In genomic region chr7:22357311-22358175, GRCh38 we compare ENCODE assay signal across 1 cellular context.
TF ChIP-seq lines count a peak whose summit lies in the region.

No MANE protein-coding gene starts in this region.

TF ChIP-seq in HEK293, 187 proteins besides CTCF, POLR2A, EP300 and RAD21 (continued from another document and continues in another):
- TF ChIP-seq ZNF398 (tag by site-specific recombination; IDR thresholded peaks at IDR 0.05) (no peak), ZNF239 (tag by site-specific recombination; IDR thresholded peaks at IDR 0.05) (no peak), ZNF112 (tag by site-specific recombination; IDR thresholded peaks at IDR 0.05) (no peak), ZBTB20 (tag by site-specific recombination; IDR thresholded peaks at IDR 0.05) (no peak), ZBTB6 (tag by site-specific recombination; IDR thresholded peaks at IDR 0.05) (no peak), OVOL3 (tag by site-specific recombination; IDR thresholded peaks at IDR 0.05) (no peak), ZNF48 (tag by site-specific recombination; IDR thresholded peaks at IDR 0.05) (no peak), ZBTB1 (tag by site-specific recombination; IDR thresholded peaks at IDR 0.05) (no peak), ZNF610 (tag by site-specific recombination; IDR thresholded peaks at IDR 0.05; ENCODE audit: borderline replicate concordance) (no peak), ZNF654 (tag by site-specific recombination; IDR thresholded peaks at IDR 0.05; ENCODE audit: low read depth) (no peak), ZNF354C (tag by site-specific recombination; IDR thresholded peaks at IDR 0.05; ENCODE audit: borderline replicate concordance, low read depth) (no peak), ZNF148 (tag by site-specific recombination; IDR thresholded peaks at IDR 0.05; ENCODE audit: borderline replicate concordance) (no peak), ZNF529 (tag by site-specific recombination; IDR thresholded peaks at IDR 0.05; ENCODE audit: insufficient replicate concordance) (no peak), PRDM6 (tag by site-specific recombination; IDR thresholded peaks at IDR 0.05) (no peak), GLI2 (tag by site-specific recombination; IDR thresholded peaks at IDR 0.05; ENCODE audit: borderline replicate concordance, low read depth) (no peak), ZNF629 (tag by site-specific recombination; IDR thresholded peaks at IDR 0.05) (no peak), ZNF394 (tag by site-specific recombination; IDR thresholded peaks at IDR 0.05; ENCODE audit: borderline replicate concordance) (no peak), ZNF324 (tag by site-specific recombination; IDR thresholded peaks at IDR 0.05) (no peak), ZSCAN23 (tag by site-specific recombination; IDR thresholded peaks at IDR 0.05) (no peak), BCL6B (tag by site-specific recombination; IDR thresholded peaks at IDR 0.05) (no peak), ZBTB21 (tag by site-specific recombination; IDR thresholded peaks at IDR 0.05) (no peak), ZNF19 (tag by site-specific recombination; IDR thresholded peaks at IDR 0.05; ENCODE audit: low read depth) (no peak), HOXC10 (CRISPR knock-in tag; IDR thresholded peaks at IDR 0.05) (no peak), KLF1 (tag by site-specific recombination; IDR thresholded peaks at IDR 0.05) (peak; percentile 27; the same call in 1 of the 2 replicates), ZNF311 (tag by site-specific recombination; IDR thresholded peaks at IDR 0.05; ENCODE audit: borderline replicate concordance) (no peak), GLIS1 (tag by site-specific recombination; IDR thresholded peaks at IDR 0.05) (peak; percentile 76), ZNF184 (tag by site-specific recombination; IDR thresholded peaks at IDR 0.05) (no peak), ZNF174 (tag by site-specific recombination; IDR thresholded peaks at IDR 0.05) (no peak), KLF10 (tag by site-specific recombination; IDR thresholded peaks at IDR 0.05) (no peak), AEBP2 (tag by site-specific recombination; IDR thresholded peaks at IDR 0.05; ENCODE audit: borderline replicate concordance) (no peak), ZBTB11 (tag by site-specific recombination; conservative IDR thresholded peaks at IDR 0.05; ENCODE audit: low read depth) (peak; percentile 34; the same call in 1 of the 2 replicates), ZNF624 (tag by site-specific recombination; IDR thresholded peaks at IDR 0.05) (no peak), KLF16 (tag by site-specific recombination; IDR thresholded peaks at IDR 0.05) (no peak), ZNF701 (tag by site-specific recombination; IDR thresholded peaks at IDR 0.05) (no peak), ZNF140 (tag by site-specific recombination; IDR thresholded peaks at IDR 0.05) (no peak), SETDB1 (IDR thresholded peaks at IDR 0.05; ENCODE audit: insufficient read length, low read length) (no peak), ZNF202 (tag by site-specific recombination; IDR thresholded peaks at IDR 0.05; ENCODE audit: borderline replicate concordance) (no peak), GLIS2 (tag by site-specific recombination; IDR thresholded peaks at IDR 0.05) (peak; percentile 37; the same call in 1 of the 2 replicates), ZFP3 (tag by site-specific recombination; IDR thresholded peaks at IDR 0.05; ENCODE audit: low read depth) (no peak), ZNF768 (tag by site-specific recombination; IDR thresholded peaks at IDR 0.05) (no peak), YY1 (tag by site-specific recombination; IDR thresholded peaks at IDR 0.05) (no peak)
- TF ChIP-seq, protein P1, sequence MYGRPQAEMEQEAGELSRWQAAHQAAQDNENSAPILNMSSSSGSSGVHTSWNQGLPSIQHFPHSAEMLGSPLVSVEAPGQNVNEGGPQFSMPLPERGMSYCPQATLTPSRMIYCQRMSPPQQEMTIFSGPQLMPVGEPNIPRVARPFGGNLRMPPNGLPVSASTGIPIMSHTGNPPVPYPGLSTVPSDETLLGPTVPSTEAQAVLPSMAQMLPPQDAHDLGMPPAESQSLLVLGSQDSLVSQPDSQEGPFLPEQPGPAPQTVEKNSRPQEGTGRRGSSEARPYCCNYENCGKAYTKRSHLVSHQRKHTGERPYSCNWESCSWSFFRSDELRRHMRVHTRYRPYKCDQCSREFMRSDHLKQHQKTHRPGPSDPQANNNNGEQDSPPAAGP (tag by site-specific recombination; IDR thresholded peaks at IDR 0.05) = no peak
- TF ChIP-seq, protein P2, sequence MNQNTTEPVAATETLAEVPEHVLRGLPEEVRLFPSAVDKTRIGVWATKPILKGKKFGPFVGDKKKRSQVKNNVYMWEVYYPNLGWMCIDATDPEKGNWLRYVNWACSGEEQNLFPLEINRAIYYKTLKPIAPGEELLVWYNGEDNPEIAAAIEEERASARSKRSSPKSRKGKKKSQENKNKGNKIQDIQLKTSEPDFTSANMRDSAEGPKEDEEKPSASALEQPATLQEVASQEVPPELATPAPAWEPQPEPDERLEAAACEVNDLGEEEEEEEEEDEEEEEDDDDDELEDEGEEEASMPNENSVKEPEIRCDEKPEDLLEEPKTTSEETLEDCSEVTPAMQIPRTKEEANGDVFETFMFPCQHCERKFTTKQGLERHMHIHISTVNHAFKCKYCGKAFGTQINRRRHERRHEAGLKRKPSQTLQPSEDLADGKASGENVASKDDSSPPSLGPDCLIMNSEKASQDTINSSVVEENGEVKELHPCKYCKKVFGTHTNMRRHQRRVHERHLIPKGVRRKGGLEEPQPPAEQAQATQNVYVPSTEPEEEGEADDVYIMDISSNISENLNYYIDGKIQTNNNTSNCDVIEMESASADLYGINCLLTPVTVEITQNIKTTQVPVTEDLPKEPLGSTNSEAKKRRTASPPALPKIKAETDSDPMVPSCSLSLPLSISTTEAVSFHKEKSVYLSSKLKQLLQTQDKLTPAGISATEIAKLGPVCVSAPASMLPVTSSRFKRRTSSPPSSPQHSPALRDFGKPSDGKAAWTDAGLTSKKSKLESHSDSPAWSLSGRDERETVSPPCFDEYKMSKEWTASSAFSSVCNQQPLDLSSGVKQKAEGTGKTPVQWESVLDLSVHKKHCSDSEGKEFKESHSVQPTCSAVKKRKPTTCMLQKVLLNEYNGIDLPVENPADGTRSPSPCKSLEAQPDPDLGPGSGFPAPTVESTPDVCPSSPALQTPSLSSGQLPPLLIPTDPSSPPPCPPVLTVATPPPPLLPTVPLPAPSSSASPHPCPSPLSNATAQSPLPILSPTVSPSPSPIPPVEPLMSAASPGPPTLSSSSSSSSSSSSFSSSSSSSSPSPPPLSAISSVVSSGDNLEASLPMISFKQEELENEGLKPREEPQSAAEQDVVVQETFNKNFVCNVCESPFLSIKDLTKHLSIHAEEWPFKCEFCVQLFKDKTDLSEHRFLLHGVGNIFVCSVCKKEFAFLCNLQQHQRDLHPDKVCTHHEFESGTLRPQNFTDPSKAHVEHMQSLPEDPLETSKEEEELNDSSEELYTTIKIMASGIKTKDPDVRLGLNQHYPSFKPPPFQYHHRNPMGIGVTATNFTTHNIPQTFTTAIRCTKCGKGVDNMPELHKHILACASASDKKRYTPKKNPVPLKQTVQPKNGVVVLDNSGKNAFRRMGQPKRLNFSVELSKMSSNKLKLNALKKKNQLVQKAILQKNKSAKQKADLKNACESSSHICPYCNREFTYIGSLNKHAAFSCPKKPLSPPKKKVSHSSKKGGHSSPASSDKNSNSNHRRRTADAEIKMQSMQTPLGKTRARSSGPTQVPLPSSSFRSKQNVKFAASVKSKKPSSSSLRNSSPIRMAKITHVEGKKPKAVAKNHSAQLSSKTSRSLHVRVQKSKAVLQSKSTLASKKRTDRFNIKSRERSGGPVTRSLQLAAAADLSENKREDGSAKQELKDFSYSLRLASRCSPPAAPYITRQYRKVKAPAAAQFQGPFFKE (tag by site-specific recombination; IDR thresholded peaks at IDR 0.05; ENCODE audit: borderline replicate concordance) = no peak
